17 cellular contexts compared by ENCODE assay signal in the genomic region with DNA sequence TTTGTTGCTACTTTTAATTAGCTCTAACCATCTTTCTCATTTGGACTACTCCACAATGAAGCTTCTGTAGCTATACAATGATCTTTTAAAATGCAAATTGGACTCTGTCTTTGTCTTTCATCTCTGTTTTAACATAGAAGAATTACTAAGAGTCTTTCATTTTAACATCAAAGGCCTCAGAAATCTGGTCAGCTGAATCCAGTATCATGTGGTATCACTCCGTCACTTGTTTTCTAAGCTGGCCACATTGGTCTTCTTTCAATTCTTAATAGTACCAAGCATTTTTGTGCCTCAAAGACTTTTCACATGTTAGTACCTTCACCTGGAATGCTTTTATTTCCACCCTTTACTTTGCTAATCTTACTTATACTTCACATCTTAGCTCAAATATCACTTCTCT.
A peak's percentile ranks its signal among the peaks of the same experiment; 100 is the strongest.
DNase-seq lines count a peak whose midpoint lies in the region; ATAC-seq and TF ChIP-seq lines count a peak whose summit lies in the region.
"Had no signal": no experiment of that assay in that cellular context is flagged by ENCODE, and none has a peak within 500 bp of the region (broad histone marks: within the 10 kb centered on the region; RNA-seq: fewer than 3 reads in every experiment).

No MANE protein-coding gene starts in this region.

- H3K9me3 ChIP-seq in BLaER1: no peaks in the 10 kb centered on the region
- no peaks in the 10 kb centered on the region for H3K9me3 ChIP-seq in RWPE2 (ENCODE audit: severe bottlenecking)
- no peaks in the 10 kb centered on the region for H3K9me3 ChIP-seq in neural progenitor cell (ENCODE audit: low read depth)
- no peaks in the 10 kb centered on the region for H3K9me3 ChIP-seq in A673 (ENCODE audit: low read depth, low read length, poor library complexity, severe bottlenecking)
- H3K9me3 ChIP-seq: Caco-2, SK-N-SH had no signal

- H3K36me3 ChIP-seq in BLaER1 (no peaks in the 10 kb centered on the region), RWPE2 (ENCODE audit: low read depth) (no peaks in the 10 kb centered on the region), neural progenitor cell (no peaks in the 10 kb centered on the region), A673 (ENCODE audit: insufficient read depth, low read length, poor library complexity, severe bottlenecking) (no peaks in the 10 kb centered on the region), mesendoderm (ENCODE audit: control insufficient read depth, insufficient read depth, low read length) (no peaks in the 10 kb centered on the region)

- H2BK120ac ChIP-seq in mesendoderm (ENCODE audit: low read depth, low read length): no peak overlapping the region

- no peaks in the 10 kb centered on the region for H3K79me1 ChIP-seq in mesendoderm (ENCODE audit: low read length)

- no peak overlapping the region for H3K4me3 Mint-ChIP-seq in neural progenitor cell
- H3K4me3 Mint-ChIP-seq: H9 had no signal

- H3K36me3 Mint-ChIP-seq in neural progenitor cell: no peaks in the 10 kb centered on the region

- H2AFZ ChIP-seq in neural progenitor cell (replicated peaks): peak overlapping the region; percentile 3

- intact Hi-C loops in A673 (cut with micrococcal nuclease; ENCODE audit: unreplicated experiment): no loop called here

- H4K5ac ChIP-seq in mesendoderm (ENCODE audit: low read length): no peak overlapping the region

- no peaks in the 10 kb centered on the region for H3K9me3 Mint-ChIP-seq in neural progenitor cell

- no peaks in the 10 kb centered on the region for H4K20me1 ChIP-seq in BLaER1
- H4K20me1 ChIP-seq in neural progenitor cell (ENCODE audit: low read depth): no peaks in the 10 kb centered on the region

- DNase-seq in RWPE2 (ENCODE audit: low spot score): no peak
- DNase-seq in neural progenitor cell (ENCODE audit: low spot score): no peak
- DNase-seq in A673 (ENCODE audit: low spot score): no peak
- no peak for DNase-seq in activated CD8-positive, alpha-beta memory T cell treated with anti-CD3 and anti-CD28 coated beads for 24 hours
- no peak for DNase-seq in mesendoderm
- DNase-seq in AG08395 (ENCODE audit: low spot score): no peak
- DNase-seq: Caco-2, DMS53, H9, NCI-H2029 treated with DMSO at 0.1 percent for 48 hours, NCI-H510A treated with DMSO at 0.1 percent for 48 hours, NCI-H82, SHP77, SK-N-SH had no signal

- no peak overlapping the region for H3K23ac ChIP-seq in mesendoderm (ENCODE audit: low read length)

- H3K4ac ChIP-seq in mesendoderm (ENCODE audit: low read depth, low read length): no peak overlapping the region

- H3K9ac ChIP-seq in BLaER1 (no peak overlapping the region), neural progenitor cell (no peak overlapping the region), mesendoderm (ENCODE audit: low read length) (no peak overlapping the region)
- H3K9ac ChIP-seq: SK-N-SH had no signal

- WGBS in mesendoderm (ENCODE audit: extremely low coverage, insufficient coverage, low lambda C conversion rate): no CpG with 5 or more reads among the region's 1 CpG

- peaks cover 24% of the 10 kb centered on the region for H3K4me1 ChIP-seq in BLaER1
- peaks cover 5% of the 10 kb centered on the region for H3K4me1 ChIP-seq in RWPE2 (ENCODE audit: insufficient read depth, poor library complexity, severe bottlenecking)
- H3K4me1 ChIP-seq in neural progenitor cell: peaks cover 12% of the 10 kb centered on the region
- no peaks in the 10 kb centered on the region for H3K4me1 ChIP-seq in A673 (ENCODE audit: insufficient read depth, low read length, poor library complexity, severe bottlenecking)
- no peaks in the 10 kb centered on the region for H3K4me1 ChIP-seq in mesendoderm (ENCODE audit: control insufficient read depth, low read depth, low read length)
- H3K4me1 ChIP-seq: Caco-2 had no signal

- no peak overlapping the region for H3K56ac ChIP-seq in mesendoderm (ENCODE audit: low read length)

- H3K27me3 Mint-ChIP-seq in neural progenitor cell (ENCODE audit: insufficient read depth, low read depth): no peaks in the 10 kb centered on the region

- H3K27ac ChIP-seq in BLaER1 (no peak overlapping the region), RWPE2 (ENCODE audit: poor library complexity, severe bottlenecking) (peak overlapping the region; percentile 6), neural progenitor cell (no peak overlapping the region), A673 (ENCODE audit: low read depth, low read length, poor library complexity, severe bottlenecking) (no peak overlapping the region), mesendoderm (ENCODE audit: low read depth, low read length) (no peak overlapping the region)
- H3K27ac ChIP-seq: HL-60 had no signal

- H4K8ac ChIP-seq in mesendoderm (ENCODE audit: low read depth, low read length): no peak overlapping the region

- ATAC-seq in HG03354 (IDR thresholded peaks at IDR 0.05; ENCODE audit: poor library complexity, severe bottlenecking, unreplicated experiment) (peak; percentile 25), RWPE2 (ENCODE audit: low read depth) (no peak)

- CTCF ChIA-PET in A673 (lab: Charles Lee): no interaction called here

- H3K4me3 ChIP-seq in BLaER1 (no peak overlapping the region), RWPE2 (ENCODE audit: severe bottlenecking) (no peak overlapping the region), neural progenitor cell (no peak overlapping the region), A673 (ENCODE audit: low read depth, low read length, poor library complexity, severe bottlenecking) (no peak overlapping the region), mesendoderm (ENCODE audit: low read length) (no peak overlapping the region)

- no peak overlapping the region for H2BK5ac ChIP-seq in mesendoderm (ENCODE audit: low read length)

- peaks cover 5% of the 10 kb centered on the region for H3K4me1 Mint-ChIP-seq in neural progenitor cell

- no peaks in the 10 kb centered on the region for H3F3A ChIP-seq in neural progenitor cell (ENCODE audit: low read depth)

- H2BK15ac ChIP-seq in mesendoderm (replicated peaks; ENCODE audit: low read depth): no peak overlapping the region

- no peak for TF ChIP-seq CTCF in RWPE2 (IDR thresholded peaks at IDR 0.05; ENCODE audit: poor library complexity, severe bottlenecking)
- TF ChIP-seq CTCF in neural progenitor cell (IDR thresholded peaks at IDR 0.05): no peak
- no peak for TF ChIP-seq CTCF in A673 (conservative IDR thresholded peaks at IDR 0.05; ENCODE audit: low read depth, low read length)

- H3K79me2 ChIP-seq in neural progenitor cell (ENCODE audit: low read depth): no peaks in the 10 kb centered on the region
- H3K79me2 ChIP-seq in mesendoderm (ENCODE audit: control insufficient read depth, insufficient read depth, low read length): no peaks in the 10 kb centered on the region

- H3K27me3 ChIP-seq in BLaER1 (no peaks in the 10 kb centered on the region), RWPE2 (ENCODE audit: insufficient read depth, poor library complexity, severe bottlenecking) (no peaks in the 10 kb centered on the region), neural progenitor cell (no peaks in the 10 kb centered on the region), A673 (replicated peaks; ENCODE audit: insufficient read depth, low read depth, low read length, poor library complexity) (no peaks in the 10 kb centered on the region), mesendoderm (ENCODE audit: insufficient read depth, low read length, poor library complexity) (no peaks in the 10 kb centered on the region)

- POLR2A ChIA-PET in A673 (lab: Charles Lee; ENCODE audit: low non-redundant PET): no interaction called here

- H3K4me2 ChIP-seq in BLaER1 (peak overlapping the region; percentile 36), neural progenitor cell (peak overlapping the region; percentile 0), mesendoderm (ENCODE audit: low read length) (no peak overlapping the region)
- H3K4me2 ChIP-seq: SK-N-SH had no signal

- no peak overlapping the region for H3K18ac ChIP-seq in mesendoderm (ENCODE audit: low read length)

- H2AK5ac ChIP-seq in mesendoderm (ENCODE audit: low read length): no peak overlapping the region

- no TSS peak for BruUV-seq in A673 (replicated peaks; lab: Mats Ljungman, UMichigan)

- H3K27ac Mint-ChIP-seq in neural progenitor cell: no peak overlapping the region
